ENCODE assay signal across 2 cellular contexts in the genomic region with DNA sequence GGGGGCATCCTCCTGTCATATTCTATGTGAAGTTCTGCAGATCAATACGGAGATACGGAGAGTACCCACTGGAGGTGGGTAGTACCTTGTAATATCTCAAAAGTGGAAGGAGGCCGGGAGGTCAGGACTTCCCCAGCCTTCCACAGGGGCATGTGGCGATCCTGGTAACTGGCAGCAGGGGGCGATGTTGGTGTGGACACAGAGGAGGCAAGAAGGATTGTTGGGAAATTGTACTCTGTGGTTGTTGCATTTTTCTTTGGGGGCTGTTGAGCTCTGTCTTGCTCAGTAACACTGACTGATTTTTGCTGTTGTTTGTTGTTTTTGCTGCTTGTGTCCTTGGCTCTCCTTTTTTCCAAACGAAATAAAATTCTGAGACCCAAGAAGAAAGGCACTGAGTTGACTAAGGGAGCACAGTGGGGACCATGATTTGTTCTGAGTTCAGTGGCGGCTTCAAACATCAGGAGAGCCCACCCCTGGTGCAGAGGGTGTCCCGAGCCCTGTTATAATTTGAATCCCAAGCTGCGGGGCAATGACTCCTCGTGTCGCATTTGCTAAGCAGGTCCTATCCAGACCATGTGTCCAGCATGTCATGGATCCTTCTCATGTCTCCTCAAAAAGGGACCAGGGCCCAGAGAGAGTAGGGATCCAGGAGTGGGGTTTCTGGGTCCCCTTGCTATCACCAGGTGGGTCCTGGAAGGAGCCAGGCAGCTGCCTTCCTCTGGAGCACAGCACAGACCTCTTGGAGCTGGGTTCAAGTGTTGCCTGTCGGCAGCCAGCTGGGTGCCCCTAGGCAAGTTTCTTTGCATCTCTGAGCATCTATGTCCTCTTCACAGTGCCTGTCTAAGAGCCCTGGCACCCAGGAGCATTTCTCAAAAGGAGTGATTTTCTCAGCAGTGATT.
A peak's percentile ranks its signal among the peaks of the same experiment; 100 is the strongest.
TF ChIP-seq lines count a peak whose summit lies in the region.

No MANE protein-coding gene starts in this region.

TF ChIP-seq in GM23338, 12 proteins besides CTCF, POLR2A, EP300 and RAD21:
- TF ChIP-seq ZNF114 (CRISPR knock-in tag; IDR thresholded peaks at IDR 0.05) (no peak), CREB1 (CRISPR knock-in tag; IDR thresholded peaks at IDR 0.05; ENCODE audit: low read depth) (0 out of 2 replicates have a peak, but pooled peaks have one; percentile 7)
TF ChIP-seq in GM23338: peak in this region for 1.

TF ChIP-seq in K562, 482 proteins besides CTCF, POLR2A, EP300 and RAD21 (continues in another document):
- TF ChIP-seq NCOA4 (IDR thresholded peaks at IDR 0.05; ENCODE audit: partially characterized antibody) (no peak), EZH2 (IDR thresholded peaks at IDR 0.05; ENCODE audit: borderline replicate concordance, low read depth, low read length) (no peak), ARID2 (IDR thresholded peaks at IDR 0.05) (peak; percentile 92), MYNN (IDR thresholded peaks at IDR 0.05) (no peak), MYNN (CRISPR knock-in tag; IDR thresholded peaks at IDR 0.05) (no peak), TCF3 (CRISPR knock-in tag; IDR thresholded peaks at IDR 0.05) (no peak), ZNF197 (CRISPR knock-in tag; IDR thresholded peaks at IDR 0.05; ENCODE audit: low read depth) (no peak), RFX1 (IDR thresholded peaks at IDR 0.05) (no peak), NCOA2 (IDR thresholded peaks at IDR 0.05; ENCODE audit: partially characterized antibody in 2 of 2) (no peak), SPI1 (IDR thresholded peaks at IDR 0.05; ENCODE audit: borderline replicate concordance, low read depth, low read length) (peak; percentile 69), SRSF1 (IDR thresholded peaks at IDR 0.05; ENCODE audit: low read depth, low read length) (no peak), MYC (IDR thresholded peaks at IDR 0.05; ENCODE audit: low read depth, low read length) (peak; percentile 53; the same call in 1 of the 2 replicates), MYC (CRISPR knock-in tag; IDR thresholded peaks at IDR 0.05; ENCODE audit: borderline replicate concordance, low read depth) (no peak), NCOR1 (IDR thresholded peaks at IDR 0.05) (no peak), ZNF121 (CRISPR knock-in tag; conservative IDR thresholded peaks at IDR 0.05) (no peak), SNIP1 (IDR thresholded peaks at IDR 0.05; ENCODE audit: low read depth) (no peak), KDM2B (CRISPR knock-in tag; IDR thresholded peaks at IDR 0.05) (no peak), HIVEP1 (CRISPR knock-in tag; IDR thresholded peaks at IDR 0.05) (no peak), TBP (optimal IDR thresholded peaks at IDR 0.05; ENCODE audit: low read depth, low read length) (no peak), KDM5B (IDR thresholded peaks at IDR 0.05; ENCODE audit: insufficient replicate concordance, low read depth, low read length) (no peak), ATF7 (IDR thresholded peaks at IDR 0.05) (0 out of 2 replicates have a peak, but pooled peaks have one; percentile 23), POLR2AphosphoS5 (IDR thresholded peaks at IDR 0.05; ENCODE audit: control insufficient read depth, insufficient read depth, low read depth, low read length) (no peak), RBM25 (IDR thresholded peaks at IDR 0.05; ENCODE audit: low read depth, low read length, severe bottlenecking) (no peak), C11orf30 (IDR thresholded peaks at IDR 0.05; ENCODE audit: low read depth) (no peak), EP400 (IDR thresholded peaks at IDR 0.05) (no peak), PHB2 (IDR thresholded peaks at IDR 0.05; ENCODE audit: low read depth) (0 out of 2 replicates have a peak, but pooled peaks have one; percentile 8), ZNF717 (CRISPR knock-in tag; IDR thresholded peaks at IDR 0.05) (no peak), PTBP1 (IDR thresholded peaks at IDR 0.05; ENCODE audit: low read depth, low read length) (no peak), STAG1 (CRISPR knock-in tag; IDR thresholded peaks at IDR 0.05; ENCODE audit: borderline replicate concordance) (peak; percentile 86; the same call in 1 of the 2 replicates), HDAC1 (IDR thresholded peaks at IDR 0.05) (0 out of 4 replicates have a peak, but pooled peaks of 1 of the 2 experiments have one; percentile 27)
- TF ChIP-seq, protein P1, sequence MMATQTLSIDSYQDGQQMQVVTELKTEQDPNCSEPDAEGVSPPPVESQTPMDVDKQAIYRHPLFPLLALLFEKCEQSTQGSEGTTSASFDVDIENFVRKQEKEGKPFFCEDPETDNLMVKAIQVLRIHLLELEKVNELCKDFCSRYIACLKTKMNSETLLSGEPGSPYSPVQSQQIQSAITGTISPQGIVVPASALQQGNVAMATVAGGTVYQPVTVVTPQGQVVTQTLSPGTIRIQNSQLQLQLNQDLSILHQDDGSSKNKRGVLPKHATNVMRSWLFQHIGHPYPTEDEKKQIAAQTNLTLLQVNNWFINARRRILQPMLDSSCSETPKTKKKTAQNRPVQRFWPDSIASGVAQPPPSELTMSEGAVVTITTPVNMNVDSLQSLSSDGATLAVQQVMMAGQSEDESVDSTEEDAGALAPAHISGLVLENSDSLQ (IDR thresholded peaks at IDR 0.05) = no peak
- TF ChIP-seq, protein P2, sequence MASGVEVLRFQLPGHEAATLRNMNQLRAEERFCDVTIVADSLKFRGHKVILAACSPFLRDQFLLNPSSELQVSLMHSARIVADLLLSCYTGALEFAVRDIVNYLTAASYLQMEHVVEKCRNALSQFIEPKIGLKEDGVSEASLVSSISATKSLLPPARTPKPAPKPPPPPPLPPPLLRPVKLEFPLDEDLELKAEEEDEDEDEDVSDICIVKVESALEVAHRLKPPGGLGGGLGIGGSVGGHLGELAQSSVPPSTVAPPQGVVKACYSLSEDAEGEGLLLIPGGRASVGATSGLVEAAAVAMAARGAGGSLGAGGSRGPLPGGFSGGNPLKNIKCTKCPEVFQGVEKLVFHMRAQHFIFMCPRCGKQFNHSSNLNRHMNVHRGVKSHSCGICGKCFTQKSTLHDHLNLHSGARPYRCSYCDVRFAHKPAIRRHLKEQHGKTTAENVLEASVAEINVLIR (CRISPR knock-in tag; IDR thresholded peaks at IDR 0.05) = no peak
- TF ChIP-seq, protein P3, sequence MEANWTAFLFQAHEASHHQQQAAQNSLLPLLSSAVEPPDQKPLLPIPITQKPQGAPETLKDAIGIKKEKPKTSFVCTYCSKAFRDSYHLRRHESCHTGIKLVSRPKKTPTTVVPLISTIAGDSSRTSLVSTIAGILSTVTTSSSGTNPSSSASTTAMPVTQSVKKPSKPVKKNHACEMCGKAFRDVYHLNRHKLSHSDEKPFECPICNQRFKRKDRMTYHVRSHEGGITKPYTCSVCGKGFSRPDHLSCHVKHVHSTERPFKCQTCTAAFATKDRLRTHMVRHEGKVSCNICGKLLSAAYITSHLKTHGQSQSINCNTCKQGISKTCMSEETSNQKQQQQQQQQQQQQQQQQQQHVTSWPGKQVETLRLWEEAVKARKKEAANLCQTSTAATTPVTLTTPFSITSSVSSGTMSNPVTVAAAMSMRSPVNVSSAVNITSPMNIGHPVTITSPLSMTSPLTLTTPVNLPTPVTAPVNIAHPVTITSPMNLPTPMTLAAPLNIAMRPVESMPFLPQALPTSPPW (CRISPR knock-in tag; IDR thresholded peaks at IDR 0.05) = no peak
- TF ChIP-seq, protein P4, sequence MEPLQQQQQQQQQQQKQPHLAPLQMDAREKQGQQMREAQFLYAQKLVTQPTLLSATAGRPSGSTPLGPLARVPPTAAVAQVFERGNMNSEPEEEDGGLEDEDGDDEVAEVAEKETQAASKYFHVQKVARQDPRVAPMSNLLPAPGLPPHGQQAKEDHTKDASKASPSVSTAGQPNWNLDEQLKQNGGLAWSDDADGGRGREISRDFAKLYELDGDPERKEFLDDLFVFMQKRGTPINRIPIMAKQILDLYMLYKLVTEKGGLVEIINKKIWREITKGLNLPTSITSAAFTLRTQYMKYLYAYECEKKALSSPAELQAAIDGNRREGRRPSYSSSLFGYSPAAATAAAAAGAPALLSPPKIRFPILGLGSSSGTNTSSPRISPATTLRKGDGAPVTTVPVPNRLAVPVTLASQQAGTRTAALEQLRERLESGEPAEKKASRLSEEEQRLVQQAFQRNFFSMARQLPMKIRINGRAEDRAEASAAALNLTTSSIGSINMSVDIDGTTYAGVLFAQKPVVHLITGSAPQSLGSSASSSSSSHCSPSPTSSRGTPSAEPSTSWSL (CRISPR knock-in tag; IDR thresholded peaks at IDR 0.05; ENCODE audit: borderline replicate concordance) = no peak
- TF ChIP-seq, protein P5, sequence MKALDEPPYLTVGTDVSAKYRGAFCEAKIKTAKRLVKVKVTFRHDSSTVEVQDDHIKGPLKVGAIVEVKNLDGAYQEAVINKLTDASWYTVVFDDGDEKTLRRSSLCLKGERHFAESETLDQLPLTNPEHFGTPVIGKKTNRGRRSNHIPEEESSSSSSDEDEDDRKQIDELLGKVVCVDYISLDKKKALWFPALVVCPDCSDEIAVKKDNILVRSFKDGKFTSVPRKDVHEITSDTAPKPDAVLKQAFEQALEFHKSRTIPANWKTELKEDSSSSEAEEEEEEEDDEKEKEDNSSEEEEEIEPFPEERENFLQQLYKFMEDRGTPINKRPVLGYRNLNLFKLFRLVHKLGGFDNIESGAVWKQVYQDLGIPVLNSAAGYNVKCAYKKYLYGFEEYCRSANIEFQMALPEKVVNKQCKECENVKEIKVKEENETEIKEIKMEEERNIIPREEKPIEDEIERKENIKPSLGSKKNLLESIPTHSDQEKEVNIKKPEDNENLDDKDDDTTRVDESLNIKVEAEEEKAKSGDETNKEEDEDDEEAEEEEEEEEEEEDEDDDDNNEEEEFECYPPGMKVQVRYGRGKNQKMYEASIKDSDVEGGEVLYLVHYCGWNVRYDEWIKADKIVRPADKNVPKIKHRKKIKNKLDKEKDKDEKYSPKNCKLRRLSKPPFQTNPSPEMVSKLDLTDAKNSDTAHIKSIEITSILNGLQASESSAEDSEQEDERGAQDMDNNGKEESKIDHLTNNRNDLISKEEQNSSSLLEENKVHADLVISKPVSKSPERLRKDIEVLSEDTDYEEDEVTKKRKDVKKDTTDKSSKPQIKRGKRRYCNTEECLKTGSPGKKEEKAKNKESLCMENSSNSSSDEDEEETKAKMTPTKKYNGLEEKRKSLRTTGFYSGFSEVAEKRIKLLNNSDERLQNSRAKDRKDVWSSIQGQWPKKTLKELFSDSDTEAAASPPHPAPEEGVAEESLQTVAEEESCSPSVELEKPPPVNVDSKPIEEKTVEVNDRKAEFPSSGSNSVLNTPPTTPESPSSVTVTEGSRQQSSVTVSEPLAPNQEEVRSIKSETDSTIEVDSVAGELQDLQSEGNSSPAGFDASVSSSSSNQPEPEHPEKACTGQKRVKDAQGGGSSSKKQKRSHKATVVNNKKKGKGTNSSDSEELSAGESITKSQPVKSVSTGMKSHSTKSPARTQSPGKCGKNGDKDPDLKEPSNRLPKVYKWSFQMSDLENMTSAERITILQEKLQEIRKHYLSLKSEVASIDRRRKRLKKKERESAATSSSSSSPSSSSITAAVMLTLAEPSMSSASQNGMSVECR (CRISPR knock-in tag; IDR thresholded peaks at IDR 0.05) = no peak
- TF ChIP-seq, protein P6, sequence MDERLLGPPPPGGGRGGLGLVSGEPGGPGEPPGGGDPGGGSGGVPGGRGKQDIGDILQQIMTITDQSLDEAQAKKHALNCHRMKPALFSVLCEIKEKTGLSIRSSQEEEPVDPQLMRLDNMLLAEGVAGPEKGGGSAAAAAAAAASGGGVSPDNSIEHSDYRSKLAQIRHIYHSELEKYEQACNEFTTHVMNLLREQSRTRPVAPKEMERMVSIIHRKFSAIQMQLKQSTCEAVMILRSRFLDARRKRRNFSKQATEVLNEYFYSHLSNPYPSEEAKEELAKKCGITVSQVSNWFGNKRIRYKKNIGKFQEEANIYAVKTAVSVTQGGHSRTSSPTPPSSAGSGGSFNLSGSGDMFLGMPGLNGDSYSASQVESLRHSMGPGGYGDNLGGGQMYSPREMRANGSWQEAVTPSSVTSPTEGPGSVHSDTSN (CRISPR knock-in tag; IDR thresholded peaks at IDR 0.05; ENCODE audit: low read depth) = no peak
- TF ChIP-seq, protein P6 (tag; conservative IDR thresholded peaks at IDR 0.05; ENCODE audit: low read depth) = no peak
- TF ChIP-seq, protein P7, sequence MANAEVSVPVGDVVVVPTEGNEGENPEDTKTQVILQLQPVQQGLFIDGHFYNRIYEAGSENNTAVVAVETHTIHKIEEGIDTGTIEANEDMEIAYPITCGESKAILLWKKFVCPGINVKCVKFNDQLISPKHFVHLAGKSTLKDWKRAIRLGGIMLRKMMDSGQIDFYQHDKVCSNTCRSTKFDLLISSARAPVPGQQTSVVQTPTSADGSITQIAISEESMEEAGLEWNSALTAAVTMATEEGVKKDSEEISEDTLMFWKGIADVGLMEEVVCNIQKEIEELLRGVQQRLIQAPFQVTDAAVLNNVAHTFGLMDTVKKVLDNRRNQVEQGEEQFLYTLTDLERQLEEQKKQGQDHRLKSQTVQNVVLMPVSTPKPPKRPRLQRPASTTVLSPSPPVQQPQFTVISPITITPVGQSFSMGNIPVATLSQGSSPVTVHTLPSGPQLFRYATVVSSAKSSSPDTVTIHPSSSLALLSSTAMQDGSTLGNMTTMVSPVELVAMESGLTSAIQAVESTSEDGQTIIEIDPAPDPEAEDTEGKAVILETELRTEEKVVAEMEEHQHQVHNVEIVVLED (CRISPR knock-in tag; IDR thresholded peaks at IDR 0.05) = no peak
- TF ChIP-seq, protein P8, sequence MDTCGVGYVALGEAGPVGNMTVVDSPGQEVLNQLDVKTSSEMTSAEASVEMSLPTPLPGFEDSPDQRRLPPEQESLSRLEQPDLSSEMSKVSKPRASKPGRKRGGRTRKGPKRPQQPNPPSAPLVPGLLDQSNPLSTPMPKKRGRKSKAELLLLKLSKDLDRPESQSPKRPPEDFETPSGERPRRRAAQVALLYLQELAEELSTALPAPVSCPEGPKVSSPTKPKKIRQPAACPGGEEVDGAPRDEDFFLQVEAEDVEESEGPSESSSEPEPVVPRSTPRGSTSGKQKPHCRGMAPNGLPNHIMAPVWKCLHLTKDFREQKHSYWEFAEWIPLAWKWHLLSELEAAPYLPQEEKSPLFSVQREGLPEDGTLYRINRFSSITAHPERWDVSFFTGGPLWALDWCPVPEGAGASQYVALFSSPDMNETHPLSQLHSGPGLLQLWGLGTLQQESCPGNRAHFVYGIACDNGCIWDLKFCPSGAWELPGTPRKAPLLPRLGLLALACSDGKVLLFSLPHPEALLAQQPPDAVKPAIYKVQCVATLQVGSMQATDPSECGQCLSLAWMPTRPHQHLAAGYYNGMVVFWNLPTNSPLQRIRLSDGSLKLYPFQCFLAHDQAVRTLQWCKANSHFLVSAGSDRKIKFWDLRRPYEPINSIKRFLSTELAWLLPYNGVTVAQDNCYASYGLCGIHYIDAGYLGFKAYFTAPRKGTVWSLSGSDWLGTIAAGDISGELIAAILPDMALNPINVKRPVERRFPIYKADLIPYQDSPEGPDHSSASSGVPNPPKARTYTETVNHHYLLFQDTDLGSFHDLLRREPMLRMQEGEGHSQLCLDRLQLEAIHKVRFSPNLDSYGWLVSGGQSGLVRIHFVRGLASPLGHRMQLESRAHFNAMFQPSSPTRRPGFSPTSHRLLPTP (IDR thresholded peaks at IDR 0.05; ENCODE audit: borderline replicate concordance, extremely low read depth, insufficient read length) = no peak
